In the genomic region with DNA sequence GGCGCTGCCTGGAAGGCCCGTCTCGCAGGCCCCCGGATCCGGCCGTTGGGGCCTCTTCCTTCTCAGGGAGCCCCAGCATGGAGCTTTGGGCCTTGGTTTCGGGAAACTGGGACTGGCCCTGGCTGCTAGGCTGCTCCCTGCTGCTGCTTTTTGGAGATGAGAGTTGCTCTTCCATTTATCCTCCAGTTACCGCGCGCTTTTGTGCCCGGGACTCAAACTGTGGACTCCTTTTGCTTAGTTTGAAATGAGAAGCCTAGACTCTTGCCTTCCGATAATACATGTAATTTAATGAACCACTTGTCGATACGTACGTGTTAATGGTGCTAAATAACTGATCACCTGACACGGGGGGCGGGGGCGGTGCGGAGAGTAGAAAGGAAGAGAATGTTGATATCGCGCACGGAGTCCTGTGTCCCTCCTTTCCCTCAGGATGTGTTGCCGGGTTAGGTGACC, we compare ENCODE assay signal across 8 cellular contexts. TPM values are rescaled to one million over a fixed set of nuclear protein-coding genes. Genes with fewer than 3 reads are reported as not detected.
A peak's percentile ranks its signal among the peaks of the same experiment; 100 is the strongest.
DNase-seq lines count a peak whose midpoint lies in the region; ATAC-seq and TF ChIP-seq lines count a peak whose summit lies in the region.

No MANE protein-coding gene starts in this region.

- peak overlapping the region; percentile 98 to 99 (median 98) for H3K27ac Mint-ChIP-seq in CD4-positive, CD25-positive, alpha-beta regulatory T cell

- H3K9me2 ChIP-seq in SK-N-SH, result no peaks in the 10 kb centered on the region
- no peaks in the 10 kb centered on the region for H3K9me2 ChIP-seq in hepatocyte (replicated peaks; ENCODE audit: insufficient read depth)

- H3K9ac ChIP-seq in SK-N-SH, result peak overlapping the region; percentile 95

- peaks cover 30 to 58% (median 44%) of the 10 kb centered on the region in 4 donors for H3K4me1 Mint-ChIP-seq in CD4-positive, CD25-positive, alpha-beta regulatory T cell

- ATAC-seq in CD4-positive, CD25-positive, alpha-beta regulatory T cell (ENCODE audit: low read depth in 2 of 2), result no peak
- peak; percentile 21 for ATAC-seq in GM21528 (IDR thresholded peaks at IDR 0.05; ENCODE audit: low FRiP score, unreplicated experiment)

- no peak for TF ChIP-seq EP300 in SK-N-SH (IDR thresholded peaks at IDR 0.05; ENCODE audit: borderline replicate concordance in 1 of 2, low read depth in 1 of 2, low read length in 1 of 2)

- POLR2A ChIA-PET in SK-N-SH (lab: Yijun Ruan, JAX), result interaction anchor here (1.0 to 1.9 kb wide), 3 partner anchors 38 to 880 kb away, joined by 4 to 10 read pairs (median 7); no protein-coding TSS in a partner anchor

- peaks cover 3% of the 10 kb centered on the region for H3F3A ChIP-seq in SK-N-SH (replicated peaks; ENCODE audit: insufficient read depth)

- H3K4me3 Mint-ChIP-seq in CD4-positive, CD25-positive, alpha-beta regulatory T cell, result peak overlapping the region; percentile 97 to 99 (median 98)

- H3K9me3 ChIP-seq in CD4-positive, CD25-positive, alpha-beta regulatory T cell (ENCODE audit: control insufficient read depth in 2 of 2, low read length in 2 of 2), result no peaks in the 10 kb centered on the region
- H3K9me3 ChIP-seq in KOPT-K1 (ENCODE audit: insufficient read depth, low read length, poor library complexity, severe bottlenecking) (no peaks in the 10 kb centered on the region), SK-N-SH (no peaks in the 10 kb centered on the region), hepatocyte (ENCODE audit: low read depth) (no peaks in the 10 kb centered on the region)

- 0% methylated on average over 21 of the region's 23 CpGs for WGBS in SK-N-SH (ENCODE audit: low lambda C conversion rate)
- WGBS in hepatocyte (ENCODE audit: low lambda C conversion rate, missing lambda C conversion rate), result under 1% methylated on average over 22 of the region's 23 CpGs

- TF ChIP-seq CTCF in SK-N-SH (IDR thresholded peaks at IDR 0.05), result no peak
- TF ChIP-seq CTCF in hepatocyte (IDR thresholded peaks at IDR 0.05; ENCODE audit: poor library complexity), result no peak

- peaks cover 0 to 3% (median 0%) of the 10 kb centered on the region in 7 donors for H3K9me3 Mint-ChIP-seq in CD4-positive, CD25-positive, alpha-beta regulatory T cell

- H3K79me2 ChIP-seq in SK-N-SH (ENCODE audit: insufficient read depth) (peaks cover 53% of the 10 kb centered on the region), hepatocyte (peaks cover 54% of the 10 kb centered on the region)

- H3K4me3 ChIP-seq in CD4-positive, CD25-positive, alpha-beta regulatory T cell (ENCODE audit: low read depth, low read length), result peak overlapping the region; percentile 98
- H3K4me3 ChIP-seq in SK-N-SH (ENCODE audit: low read depth in 2 of 2, low read length in 1 of 2) (peak overlapping the region; percentile 89 to 96), hepatocyte (peak overlapping the region; percentile 93)

- DNase-seq in CD4-positive, CD25-positive, alpha-beta regulatory T cell, result peak; percentile 43 to 69 (median 52)
- DNase-seq in SK-N-SH, result peak; percentile 47
- peak in 50 of 56 donors; percentile 2 to 79 (median 48) for DNase-seq in amygdala (lab: John Stamatoyannopoulos, UW)
- DNase-seq in hepatocyte (ENCODE audit: low spot score), result peak; percentile 69
- DNase-seq in retina, result peak; percentile 78
- no peak for DNase-seq in amniotic stem cell (lab: John Stamatoyannopoulos, UW)

- H3K4me2 ChIP-seq in SK-N-SH (peak overlapping the region; percentile 78), hepatocyte (peak overlapping the region; percentile 82)

- H2AFZ ChIP-seq in SK-N-SH (ENCODE audit: low read depth), result peak overlapping the region; percentile 91
- peak overlapping the region; percentile 89 for H2AFZ ChIP-seq in hepatocyte

- TF ChIP-seq RAD21 in SK-N-SH (IDR thresholded peaks at IDR 0.05; ENCODE audit: low read length), result no peak

- H3K36me3 ChIP-seq in CD4-positive, CD25-positive, alpha-beta regulatory T cell (ENCODE audit: control insufficient read depth, insufficient read depth, low read length), result no peaks in the 10 kb centered on the region
- H3K36me3 ChIP-seq in KOPT-K1 (ENCODE audit: insufficient read depth, low read length) (peaks cover 7% of the 10 kb centered on the region; the same call in 1 of the 2 replicates), SK-N-SH (replicated peaks in 1 of 2; ENCODE audit: control insufficient read depth in 1 of 2, insufficient read depth in 2 of 2, low read length in 1 of 2) (no peaks in the 10 kb centered on the region), hepatocyte (replicated peaks; ENCODE audit: insufficient read depth, low read depth) (no peaks in the 10 kb centered on the region)

- peaks cover 54% of the 10 kb centered on the region for H3K4me1 ChIP-seq in CD4-positive, CD25-positive, alpha-beta regulatory T cell (ENCODE audit: control insufficient read depth, insufficient read depth, low read length, poor library complexity, severe bottlenecking)
- peaks cover 11 to 23% of the 10 kb centered on the region in 2 experiments; a peak in 3 of 4 replicates for H3K4me1 ChIP-seq in SK-N-SH (ENCODE audit: control insufficient read depth in 1 of 2, insufficient read depth in 2 of 2, low read depth in 1 of 2, low read length in 1 of 2)
- H3K4me1 ChIP-seq in hepatocyte (ENCODE audit: insufficient read depth), result peaks cover 22% of the 10 kb centered on the region

- H3K36me3 Mint-ChIP-seq in CD4-positive, CD25-positive, alpha-beta regulatory T cell, result peaks cover 6% of the 10 kb centered on the region

- CTCF ChIA-PET in SK-N-SH (lab: Yijun Ruan, JAX), result interaction anchor here (1.1 to 2.3 kb wide), 4 partner anchors 9 to 84 kb away, joined by 3 to 11 read pairs (median 5); no protein-coding TSS in a partner anchor

- peaks cover 6% of the 10 kb centered on the region for H3K27me3 Mint-ChIP-seq in CD4-positive, CD25-positive, alpha-beta regulatory T cell

- H3K27me3 ChIP-seq in CD4-positive, CD25-positive, alpha-beta regulatory T cell (ENCODE audit: control insufficient read depth, insufficient read depth, low read length), result no peaks in the 10 kb centered on the region
- no peaks in the 10 kb centered on the region for H3K27me3 ChIP-seq in SK-N-SH (ENCODE audit: insufficient read depth)
- no peaks in the 10 kb centered on the region for H3K27me3 ChIP-seq in hepatocyte

- H4K20me1 ChIP-seq in SK-N-SH (ENCODE audit: insufficient read depth), result peaks cover 45% of the 10 kb centered on the region
- peaks cover 49% of the 10 kb centered on the region for H4K20me1 ChIP-seq in hepatocyte (ENCODE audit: insufficient read depth, poor library complexity, severe bottlenecking)

- H3K27ac ChIP-seq in CD4-positive, CD25-positive, alpha-beta regulatory T cell (ENCODE audit: insufficient read depth, low read length, poor library complexity, severe bottlenecking), result peak overlapping the region; percentile 93
- H3K27ac ChIP-seq in KOPT-K1 (ENCODE audit: low read depth, low read length, poor library complexity, severe bottlenecking) (peak overlapping the region; percentile 90), SK-N-SH (ENCODE audit: low read depth in 2 of 2, low read length in 1 of 2) (peak overlapping the region; percentile 90 to 97), hepatocyte (peak overlapping the region; percentile 99)

TF ChIP-seq in SK-N-SH, 30 proteins besides CTCF, POLR2A, EP300 and RAD21:
- TF ChIP-seq GABPA (IDR thresholded peaks at IDR 0.05; ENCODE audit: low read depth) (no peak), CHD2 (IDR thresholded peaks at IDR 0.05; ENCODE audit: low read length, partially characterized antibody) (peak; percentile 31), RXRA (IDR thresholded peaks at IDR 0.05; ENCODE audit: borderline replicate concordance, low read depth) (no peak), TCF12 (IDR thresholded peaks at IDR 0.05) (no peak)
- TF ChIP-seq, protein P1, sequence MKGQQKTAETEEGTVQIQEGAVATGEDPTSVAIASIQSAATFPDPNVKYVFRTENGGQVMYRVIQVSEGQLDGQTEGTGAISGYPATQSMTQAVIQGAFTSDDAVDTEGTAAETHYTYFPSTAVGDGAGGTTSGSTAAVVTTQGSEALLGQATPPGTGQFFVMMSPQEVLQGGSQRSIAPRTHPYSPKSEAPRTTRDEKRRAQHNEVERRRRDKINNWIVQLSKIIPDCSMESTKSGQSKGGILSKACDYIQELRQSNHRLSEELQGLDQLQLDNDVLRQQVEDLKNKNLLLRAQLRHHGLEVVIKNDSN (IDR thresholded peaks at IDR 0.05; ENCODE audit: borderline replicate concordance, low read depth), result peak; percentile 75

RNA-seq across cellular contexts. Expression of a gene that starts 0.9 kb away (rescaled TPM):
- total RNA-seq in CD4-positive, CD25-positive, alpha-beta regulatory T cell, result 103 TPM
- polyA plus RNA-seq in CD4-positive, CD25-positive, alpha-beta regulatory T cell, result 10 to 100 TPM; 19.4 to 30.1 (median 21.2) TPM
- polyA plus RNA-seq in SK-N-SH (2012; rRNA removed) (4.4 and 5.3 TPM in 2 replicates), hepatocyte (15.2 and 18.0 TPM in 2 replicates)
- polyA plus RNA-seq in SK-N-SH (2012; cell fraction: cytosol; rRNA removed), result 5.6 and 7.2 TPM in 2 replicates
- 4.7 and 8.8 TPM in 2 replicates for polyA plus RNA-seq in SK-N-SH (2012; cell fraction: nucleus; rRNA removed)
- total RNA-seq in hepatocyte, result 72.8 and 79.2 TPM in 2 replicates
